8 cellular contexts compared by ENCODE assay signal in the genomic region with DNA sequence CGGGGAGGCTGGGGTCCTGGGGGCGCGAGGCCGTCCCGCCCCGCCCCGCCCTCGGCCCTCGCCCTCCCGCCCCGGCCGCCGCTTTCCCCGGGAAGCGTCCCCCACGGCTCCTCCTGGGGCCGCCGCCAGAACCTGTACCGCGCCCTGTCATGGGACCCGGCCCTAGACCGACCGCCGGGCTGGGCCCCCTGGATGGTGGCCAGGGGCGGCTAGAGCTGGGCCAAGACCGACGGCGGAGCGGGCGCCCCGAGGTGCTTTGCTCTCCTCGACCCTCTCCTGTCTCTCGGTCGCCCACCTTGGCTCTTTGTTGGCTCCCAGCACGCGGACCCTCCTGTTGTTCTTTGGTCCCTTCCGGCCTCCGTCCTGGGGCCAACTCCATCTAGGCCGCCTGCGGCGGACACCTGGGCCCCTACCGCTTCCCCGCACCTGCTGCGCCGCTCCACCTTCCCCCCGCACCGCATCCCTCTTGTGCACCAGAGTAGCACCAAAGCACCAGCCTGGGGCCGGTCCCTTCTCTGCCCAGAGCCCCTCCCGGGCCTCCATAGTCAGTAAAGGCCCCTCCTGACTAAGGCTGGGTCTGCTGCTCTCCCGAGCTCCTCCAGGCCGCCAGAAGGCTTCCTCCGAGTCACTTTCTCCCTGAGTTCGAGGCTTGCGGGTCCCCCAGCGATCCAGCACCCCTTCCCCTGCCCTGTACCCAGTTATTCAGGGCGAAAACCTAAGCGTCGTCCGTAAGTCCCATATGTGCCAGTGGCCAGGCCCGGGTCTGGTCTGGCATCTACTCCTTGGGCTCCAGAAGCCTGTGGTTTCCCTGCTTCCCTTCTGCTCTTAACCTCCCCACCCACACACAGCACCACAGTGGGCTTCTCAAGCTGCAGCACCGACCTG. TPM values are rescaled to one million over a fixed set of nuclear protein-coding genes. Genes with fewer than 3 reads are reported as not detected.
DNase-seq lines count a peak whose midpoint lies in the region; ATAC-seq and TF ChIP-seq lines count a peak whose summit lies in the region.

No MANE protein-coding gene starts in this region.

- no peaks in the 10 kb centered on the region for H3K9me3 Mint-ChIP-seq in CD4-positive, alpha-beta T cell
- H3K9me3 Mint-ChIP-seq in activated T-cell treated with anti-CD3 and anti-CD28 coated beads, Interleukin-2, amount 50 U/mL, for 4 hours: no peaks in the 10 kb centered on the region

- peaks cover 32% of the 10 kb centered on the region for H3K36me3 Mint-ChIP-seq in CD4-positive, alpha-beta T cell (ENCODE audit: low read depth)
- H3K36me3 Mint-ChIP-seq in activated T-cell treated with anti-CD3 and anti-CD28 coated beads, Interleukin-2, amount 50 U/mL, for 4 hours (ENCODE audit: insufficient read depth): peaks cover 4% of the 10 kb centered on the region

- POLR2A ChIA-PET in CD4-positive, alpha-beta T cell (lab: Charles Lee): interaction anchor here (0.6 to 12.1 kb wide), 8 partner anchors 12 to 1662 kb away, joined by 3 to 205 read pairs (median 7); a partner anchor contains a TSS
- POLR2A ChIA-PET in HEK293 (lab: Yijun Ruan, JAX): interaction anchor here (0.9 to 3.4 kb wide), 5 partner anchors 10 to 74 kb away, joined by 3 to 44 read pairs (median 7); a partner anchor contains a TSS

- 2% methylated on average over 61 of the region's 61 CpGs for WGBS in thymus

- no peak for ATAC-seq in CD4-positive, alpha-beta T cell (ENCODE audit: poor library complexity)
- ATAC-seq in activated T-cell treated with anti-CD3 and anti-CD28 coated beads, Interleukin-2, amount 50 U/mL, for 4 hours: peak in 1 of 2 donors; percentile 1
- no peak for ATAC-seq in GM18517 (IDR thresholded peaks at IDR 0.05; ENCODE audit: unreplicated experiment)

- no peaks in the 10 kb centered on the region for H3K4me1 ChIP-seq in HEK293 (ENCODE audit: control insufficient read depth, insufficient read depth, low read length)
- no peaks in the 10 kb centered on the region; the same call in 1 of the 2 replicates for H3K4me1 ChIP-seq in iPS-20b (ENCODE audit: insufficient read depth, low read length)
- H3K4me1 ChIP-seq in thymus (ENCODE audit: control insufficient read depth, insufficient read depth, low read length): peaks cover 36% of the 10 kb centered on the region

- CTCF ChIA-PET in CD4-positive, alpha-beta T cell (lab: Charles Lee): interaction anchor here (2.9 to 7.0 kb wide), 2 partner anchors 28 to 29 kb away, joined by 18 to 84 read pairs; no protein-coding TSS in a partner anchor
- CTCF ChIA-PET in HEK293 (lab: Yijun Ruan, JAX): interaction anchor here (0.7 to 1.2 kb wide), 3 partner anchors 28 to 173 kb away, joined by 3 to 9 read pairs (median 7); no protein-coding TSS in a partner anchor

- peaks cover 11 to 65% of the 10 kb centered on the region in 2 experiments; a peak in 2 of 3 replicates for H3K36me3 ChIP-seq in HEK293 (ENCODE audit: control insufficient read depth in 2 of 2, insufficient read depth in 1 of 2, low read length in 2 of 2)
- peaks cover 57% of the 10 kb centered on the region for H3K36me3 ChIP-seq in iPS-20b (ENCODE audit: insufficient read depth, low read depth, low read length)
- H3K36me3 ChIP-seq in thymus (ENCODE audit: control insufficient read depth, insufficient read depth): peaks cover 33% of the 10 kb centered on the region

- H3K4me1 Mint-ChIP-seq in CD4-positive, alpha-beta T cell (ENCODE audit: low read depth): peaks cover 63% of the 10 kb centered on the region
- H3K4me1 Mint-ChIP-seq in activated T-cell treated with anti-CD3 and anti-CD28 coated beads, Interleukin-2, amount 50 U/mL, for 4 hours (ENCODE audit: low read depth): peaks cover 61% of the 10 kb centered on the region

- no peaks in the 10 kb centered on the region for H3K9me3 ChIP-seq in CD4-positive, alpha-beta T cell (ENCODE audit: control insufficient read depth, low read length)
- H3K9me3 ChIP-seq in HEK293 (ENCODE audit: control insufficient read depth, insufficient read depth, low read depth, low read length) (no peaks in the 10 kb centered on the region), iPS-20b (ENCODE audit: insufficient read depth, low read depth, low read length) (no peaks in the 10 kb centered on the region), thymus (ENCODE audit: control insufficient read depth) (no peaks in the 10 kb centered on the region)

- no peaks in the 10 kb centered on the region for H3K27me3 Mint-ChIP-seq in CD4-positive, alpha-beta T cell
- no peaks in the 10 kb centered on the region for H3K27me3 Mint-ChIP-seq in activated T-cell treated with anti-CD3 and anti-CD28 coated beads, Interleukin-2, amount 50 U/mL, for 4 hours (ENCODE audit: low read depth)

- peak overlapping the region; percentile 74 for H3K4me3 ChIP-seq in HEK293 (ENCODE audit: low read depth, low read length)
- H3K4me3 ChIP-seq in iPS-20b (ENCODE audit: low read length): peak overlapping the region; percentile 93
- peak overlapping the region; percentile 72 for H3K4me3 ChIP-seq in thymus (ENCODE audit: low read length)

- peak overlapping the region; percentile 88 for H3K27ac ChIP-seq in CD4-positive, alpha-beta T cell (ENCODE audit: low read depth, low read length)
- H3K27ac ChIP-seq in HEK293 (ENCODE audit: extremely low read depth, low read depth, low read length) (peak overlapping the region; percentile 53; the same call in 1 of the 2 replicates), iPS-20b (ENCODE audit: low read length) (no peak overlapping the region), thymus (ENCODE audit: low read depth) (peak overlapping the region; percentile 98)

- peak overlapping the region; percentile 92 for H3K4me3 Mint-ChIP-seq in CD4-positive, alpha-beta T cell
- peak overlapping the region; percentile 89 for H3K4me3 Mint-ChIP-seq in activated T-cell treated with anti-CD3 and anti-CD28 coated beads, Interleukin-2, amount 50 U/mL, for 4 hours

- no peak for TF ChIP-seq CTCF in CD4-positive, alpha-beta T cell (IDR thresholded peaks at IDR 0.05)
- TF ChIP-seq CTCF in HEK293 (tag by site-specific recombination; IDR thresholded peaks at IDR 0.05): no peak

- H3K27me3 ChIP-seq in CD4-positive, alpha-beta T cell (ENCODE audit: control insufficient read depth, insufficient read depth, low read length): no peaks in the 10 kb centered on the region
- no peaks in the 10 kb centered on the region for H3K27me3 ChIP-seq in iPS-20b (ENCODE audit: insufficient read depth, low read length)
- H3K27me3 ChIP-seq in thymus (ENCODE audit: control insufficient read depth, insufficient read depth): no peaks in the 10 kb centered on the region

- intact Hi-C loops in CD4-positive, alpha-beta T cell (cut with DNase I, micrococcal nuclease): loop anchor here (1.0 to 10.0 kb wide), 7 partner anchors 10 to 1353 kb away; a partner anchor contains a TSS
- intact Hi-C loops in head of caudate nucleus (cut with DNase I): loop anchor here (10.0 kb wide), 1 partner anchor 367 kb away; no protein-coding TSS in a partner anchor

- no peak for DNase-seq in CD4-positive, alpha-beta T cell
- DNase-seq in activated T-cell treated with anti-CD3 and anti-CD28 coated beads, Interleukin-2, amount 50 U/mL, for 4 hours: no peak
- DNase-seq in head of caudate nucleus (no peak), SKM-1 treated with dmso at 0.1 percent for 144 hours (lab: John Stamatoyannopoulos, UW; ENCODE audit: unreplicated experiment) (no peak)

- H3K9ac ChIP-seq in iPS-20b (ENCODE audit: low read depth, low read length): peak overlapping the region; percentile 91

- H3K27ac Mint-ChIP-seq in CD4-positive, alpha-beta T cell: peak overlapping the region; percentile 99

TF ChIP-seq in HEK293, 187 proteins besides CTCF, POLR2A, EP300 and RAD21 (continues in another document):
- TF ChIP-seq HOXD13 (CRISPR knock-in tag; IDR thresholded peaks at IDR 0.05; ENCODE audit: borderline replicate concordance): no peak
- TF ChIP-seq, protein P1, sequence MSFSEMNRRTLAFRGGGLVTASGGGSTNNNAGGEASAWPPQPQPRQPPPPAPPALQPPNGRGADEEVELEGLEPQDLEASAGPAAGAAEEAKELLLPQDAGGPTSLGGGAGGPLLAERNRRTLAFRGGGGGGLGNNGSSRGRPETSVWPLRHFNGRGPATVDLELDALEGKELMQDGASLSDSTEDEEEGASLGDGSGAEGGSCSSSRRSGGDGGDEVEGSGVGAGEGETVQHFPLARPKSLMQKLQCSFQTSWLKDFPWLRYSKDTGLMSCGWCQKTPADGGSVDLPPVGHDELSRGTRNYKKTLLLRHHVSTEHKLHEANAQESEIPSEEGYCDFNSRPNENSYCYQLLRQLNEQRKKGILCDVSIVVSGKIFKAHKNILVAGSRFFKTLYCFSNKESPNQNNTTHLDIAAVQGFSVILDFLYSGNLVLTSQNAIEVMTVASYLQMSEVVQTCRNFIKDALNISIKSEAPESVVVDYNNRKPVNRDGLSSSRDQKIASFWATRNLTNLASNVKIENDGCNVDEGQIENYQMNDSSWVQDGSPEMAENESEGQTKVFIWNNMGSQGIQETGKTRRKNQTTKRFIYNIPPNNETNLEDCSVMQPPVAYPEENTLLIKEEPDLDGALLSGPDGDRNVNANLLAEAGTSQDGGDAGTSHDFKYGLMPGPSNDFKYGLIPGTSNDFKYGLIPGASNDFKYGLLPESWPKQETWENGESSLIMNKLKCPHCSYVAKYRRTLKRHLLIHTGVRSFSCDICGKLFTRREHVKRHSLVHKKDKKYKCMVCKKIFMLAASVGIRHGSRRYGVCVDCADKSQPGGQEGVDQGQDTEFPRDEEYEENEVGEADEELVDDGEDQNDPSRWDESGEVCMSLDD (tag by site-specific recombination; IDR thresholded peaks at IDR 0.05): no peak

RNA-seq across cellular contexts. Expression of a gene that starts 0.6 kb away (rescaled TPM):
- 100 to 1,000 TPM; 123 TPM for total RNA-seq in CD4-positive, alpha-beta T cell
- 10 to 100 TPM; 53.1 to 75.0 (median 69.3) TPM for total RNA-seq in activated T-cell treated with anti-CD3 and anti-CD28 coated beads, Interleukin-2, amount 50 U/mL, for 4 hours
- 46.7 TPM for polyA plus RNA-seq in thymus

RNA-seq across cellular contexts. Expression of a gene that starts 0.8 kb away (rescaled TPM):
- 10 to 100 TPM; 17.2 to 17.6 TPM for total RNA-seq in CD4-positive, alpha-beta T cell
- total RNA-seq in activated T-cell treated with anti-CD3 and anti-CD28 coated beads, Interleukin-2, amount 50 U/mL, for 4 hours: 10 to 100 TPM; 17.4 to 21.8 (median 17.6) TPM
- 23.2 TPM for polyA plus RNA-seq in thymus

RNA-seq across cellular contexts. Expression of a gene that starts 9.8 kb away (rescaled TPM):
- total RNA-seq in CD4-positive, alpha-beta T cell: 10 to 100 TPM; 45.8 to 47.6 TPM
- total RNA-seq in activated T-cell treated with anti-CD3 and anti-CD28 coated beads, Interleukin-2, amount 50 U/mL, for 4 hours: 100 to 1,000 TPM; 131 to 171 (median 147) TPM
- polyA plus RNA-seq in thymus: 53.1 TPM

RNA-seq across cellular contexts. Expression of a gene that starts 37.8 kb away (rescaled TPM):
- 1 to 10 TPM in 1 of 2 experiments, under 1 TPM in 1; 0.93 to 2.4 TPM for total RNA-seq in CD4-positive, alpha-beta T cell
- 1 to 10 TPM; 1.3 to 4.0 (median 1.6) TPM for total RNA-seq in activated T-cell treated with anti-CD3 and anti-CD28 coated beads, Interleukin-2, amount 50 U/mL, for 4 hours
- polyA plus RNA-seq in thymus: 2.0 TPM
